8 cellular contexts compared by ENCODE assay signal in the genomic region with DNA sequence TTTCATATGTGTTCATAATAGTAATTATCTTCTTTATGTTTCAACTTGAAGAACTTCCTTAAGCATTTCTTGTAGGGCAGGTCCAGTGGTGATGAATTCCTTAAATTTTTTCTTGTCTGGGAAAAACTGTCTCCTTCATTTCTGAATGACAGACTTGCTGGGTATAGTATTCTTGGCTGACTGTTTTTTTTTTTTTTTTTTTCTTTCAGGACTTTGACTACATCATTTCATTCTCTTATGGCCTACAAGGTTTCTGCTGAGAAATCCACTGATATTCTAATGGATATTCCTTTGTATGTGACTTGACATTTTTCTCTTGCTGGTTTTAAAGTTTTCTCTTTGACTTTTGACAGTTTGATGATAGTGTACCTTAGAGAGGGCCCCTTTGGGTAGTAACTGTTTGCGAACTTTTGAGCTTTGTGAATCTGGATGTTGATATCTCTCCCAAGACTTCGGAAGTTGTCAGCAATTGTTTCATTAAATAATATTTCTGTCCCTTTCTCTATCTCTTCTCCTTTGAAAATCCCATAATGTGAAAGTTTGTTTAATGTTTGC. TPM values are rescaled to one million over a fixed set of nuclear protein-coding genes. Genes with fewer than 3 reads are reported as not detected.
"Had no signal": no experiment of that assay in that cellular context is flagged by ENCODE, and none has a peak within 500 bp of the region (broad histone marks: within the 10 kb centered on the region; RNA-seq: fewer than 3 reads in every experiment).

No MANE protein-coding gene starts in this region.

- H3K36me3 ChIP-seq: HAP-1 had no signal

- H3K4me3 Mint-ChIP-seq: GM23338 had no signal

- H3K27ac Mint-ChIP-seq: GM23338 had no signal

- H3K4me1 ChIP-seq: HAP-1 had no signal

- H3K4me3 ChIP-seq: GM23338, HAP-1, K562 had no signal

- H3K9me3 ChIP-seq: HAP-1 had no signal

- H3K9ac ChIP-seq: KMS-11 had no signal

- DNase-seq: H7, IMR-90, Karpas-422 had no signal

- H3K27ac ChIP-seq: KMS-11 had no signal

- FAIRE-seq: HTR-8/SVneo, K562 had no signal

RNA-seq across cellular contexts. Expression of a gene that starts 54.2 kb away (rescaled TPM):
- polyA plus RNA-seq: IMR-90 had no signal
